Comparison of ENCODE assay signal across 8 cellular contexts in the genomic region with DNA sequence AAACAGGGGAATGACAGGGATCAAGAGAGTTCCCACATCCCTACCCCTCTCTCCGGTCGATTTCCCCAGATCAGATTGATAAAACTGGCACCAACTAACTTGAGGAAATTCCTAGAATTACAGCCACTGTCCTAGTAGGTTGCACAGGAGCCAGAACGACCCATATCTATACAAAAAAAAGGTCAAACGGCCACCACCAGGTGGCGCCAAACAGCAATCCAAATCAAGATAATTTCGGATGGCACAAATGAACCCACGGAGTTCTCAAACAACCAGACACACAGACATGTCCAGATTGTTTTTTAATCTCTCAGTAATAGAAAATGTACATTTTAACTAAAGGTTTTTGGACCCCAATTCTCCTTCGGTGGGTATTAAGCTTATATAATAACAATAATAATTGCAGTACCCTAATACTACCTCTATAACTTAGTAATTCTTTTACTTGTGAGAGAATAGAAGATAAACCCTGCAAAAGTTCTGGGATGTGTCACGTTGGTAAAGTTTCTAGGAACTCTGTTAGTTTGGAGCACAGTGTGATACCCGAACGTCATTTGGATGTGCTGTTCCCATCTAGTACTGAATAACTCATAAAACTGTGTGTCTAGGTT.
DNase-seq lines count a peak whose midpoint lies in the region; ATAC-seq, FAIRE-seq and TF ChIP-seq lines count a peak whose summit lies in the region.

No MANE protein-coding gene starts in this region.

- no peaks in the 10 kb centered on the region for H3K4me1 ChIP-seq in K562 (replicated peaks in 1 of 2; ENCODE audit: control insufficient read depth in 2 of 2, insufficient read depth in 2 of 2, low read length in 2 of 2)

- in situ Hi-C loops in K562 (cut with MboI), result no loop called here

- peak; percentile 32 to 48; a peak in 3 of 4 replicates for TF ChIP-seq RAD21 in K562 (CRISPR knock-in tag; conservative IDR thresholded peaks at IDR 0.05 in 1 of 2, IDR thresholded peaks at IDR 0.05 in 1 of 2)

- 0 out of 2 replicates have a peak, but pooled peaks cover 3% of the 10 kb centered on the region for H3K9me3 ChIP-seq in K562 (replicated peaks; ENCODE audit: control insufficient read depth, insufficient read depth, low read depth, low read length)

- WGBS in K562 (ENCODE audit: insufficient coverage, low coverage, missing lambda C conversion rate), result 4% methylated on average over 11 of the region's 11 CpGs

- no peak overlapping the region for H3K27ac ChIP-seq in K562 (ENCODE audit: extremely low read depth, low read depth, low read length)

- no peak for TF ChIP-seq POLR2A in K562 (conservative IDR thresholded peaks at IDR 0.05)
- no peak for TF ChIP-seq POLR2A in GM12891 (IDR thresholded peaks at IDR 0.05; ENCODE audit: low read depth, low read length)

- no peaks in the 10 kb centered on the region for H3K4me1 Mint-ChIP-seq in T-helper 2 cell treated with Interferon-gamma antibody and Interleukin-4, amounts not matched to agents 5 μg/mL and 100 μg/mL, for 36 hours (ENCODE audit: low read depth)

- H3K27ac Mint-ChIP-seq in T-helper 2 cell treated with Interferon-gamma antibody and Interleukin-4, amounts not matched to agents 5 μg/mL and 100 μg/mL, for 36 hours, result no peak overlapping the region

- intact Hi-C loops in K562 (cut with micrococcal nuclease), result loop anchor here (1.0 kb wide), 1 partner anchor 1056 kb away; no protein-coding TSS in a partner anchor

- H3K36me3 ChIP-seq in K562 (ENCODE audit: control insufficient read depth, insufficient read depth, low read length), result no peaks in the 10 kb centered on the region

- CTCF ChIA-PET in K562 (lab: Yijun Ruan, JAX; ENCODE audit: low intra/inter-chr PET ratio), result no interaction called here

- H3K9me3 Mint-ChIP-seq in T-helper 2 cell treated with Interferon-gamma antibody and Interleukin-4, amounts not matched to agents 5 μg/mL and 100 μg/mL, for 36 hours, result no peaks in the 10 kb centered on the region

- no peak overlapping the region for H3K4me3 ChIP-seq in K562

- H3K9ac ChIP-seq in K562 (ENCODE audit: insufficient read depth in 1 of 2, low read depth in 2 of 2, low read length in 2 of 2), result no peak overlapping the region

- no peak for TF ChIP-seq EP300 in K562 (IDR thresholded peaks at IDR 0.05; ENCODE audit: low read length)

- TF ChIP-seq CTCF in LNCAP (IDR thresholded peaks at IDR 0.05) (peak; percentile 57), K562 (IDR thresholded peaks at IDR 0.05 in 2 of 3, conservative IDR thresholded peaks at IDR 0.05 in 1 of 3; ENCODE audit: insufficient read depth in 2 of 3, low read depth in 1 of 3, low read length in 3 of 3) (peak; percentile 38 to 65 (median 58); a peak in 5 of 6 replicates)

- no peaks in the 10 kb centered on the region for H3K36me3 Mint-ChIP-seq in T-helper 2 cell treated with Interferon-gamma antibody and Interleukin-4, amounts not matched to agents 5 μg/mL and 100 μg/mL, for 36 hours (ENCODE audit: low read depth)

- ATAC-seq in GM21529 (IDR thresholded peaks at IDR 0.05; ENCODE audit: unreplicated experiment) (peak; percentile 72), K562 (peak; percentile 50; the same call in 1 of the 3 replicates)

- H3K79me2 ChIP-seq in K562 (ENCODE audit: control insufficient read depth, insufficient read depth, low read length), result no peaks in the 10 kb centered on the region

- no TSS peak for BruUV-seq in K562 (replicated peaks; lab: Mats Ljungman, UMichigan)

- H3K4me3 Mint-ChIP-seq in T-helper 2 cell treated with Interferon-gamma antibody and Interleukin-4, amounts not matched to agents 5 μg/mL and 100 μg/mL, for 36 hours, result no peak overlapping the region

- H2AFZ ChIP-seq in K562 (ENCODE audit: low read depth, low read length), result no peak overlapping the region

- POLR2A ChIA-PET in K562 (lab: Yijun Ruan, JAX), result no interaction called here

- no peak overlapping the region for H3K4me2 ChIP-seq in K562 (ENCODE audit: insufficient read depth, low read length)

- no peaks in the 10 kb centered on the region for H3K27me3 Mint-ChIP-seq in T-helper 2 cell treated with Interferon-gamma antibody and Interleukin-4, amounts not matched to agents 5 μg/mL and 100 μg/mL, for 36 hours (ENCODE audit: low read depth)

- H3K27me3 ChIP-seq in K562 (ENCODE audit: control insufficient read depth in 2 of 2, insufficient read depth in 2 of 2, low read length in 2 of 2), result no peaks in the 10 kb centered on the region

- FAIRE-seq in K562 (lab: Jason Lieb, UNC) (peak; percentile 32), islet of Langerhans (lab: Jason Lieb, UNC) (peak; percentile 92), GM12891 (lab: Jason Lieb, UNC) (no peak)

- H3K9me1 ChIP-seq in K562 (ENCODE audit: control insufficient read depth, insufficient read depth, low read length), result no peaks in the 10 kb centered on the region

- peak; percentile 16 for DNase-seq in GDM1 (lab: John Stamatoyannopoulos, UW)
- DNase-seq in T-helper 2 cell treated with Interferon-gamma antibody and Interleukin-4, amounts not matched to agents 5 μg/mL and 100 μg/mL, for 36 hours (ENCODE audit: low spot score), result peak; percentile 21
- DNase-seq in K562 (ENCODE audit: extremely low read depth in 1 of 4, low spot score in 3 of 4), result peak; percentile 12 to 68 (median 18)
- DNase-seq in stimulated activated CD4-positive, alpha-beta T cell treated with anti-CD3 and anti-CD28 coated beads, Interleukin-15, amount 100 ng/mL, for 48 hours (ENCODE audit: low read depth in 2 of 2), result peak; percentile 8 to 10
- no peak for DNase-seq in GM12891 (ENCODE audit: insufficient read length, low spot score)

- no peaks in the 10 kb centered on the region for H4K20me1 ChIP-seq in K562 (replicated peaks; ENCODE audit: control insufficient read depth, insufficient read depth, low read length)

TF ChIP-seq in K562, 482 proteins besides CTCF, POLR2A, EP300 and RAD21:
- no peak for TF ChIP-seq NCOA6 (IDR thresholded peaks at IDR 0.05)
- peak; percentile 54 for TF ChIP-seq SMC3 (conservative IDR thresholded peaks at IDR 0.05; ENCODE audit: insufficient read depth, low read depth, low read length)
TF ChIP-seq in K562: peak in this region for 1.

TF ChIP-seq in GM12891, 5 proteins besides CTCF, POLR2A, EP300 and RAD21:
- TF ChIP-seq SPI1 (IDR thresholded peaks at IDR 0.05; ENCODE audit: low read depth, low read length) (no peak), POLR2AphosphoS5 (IDR thresholded peaks at IDR 0.05; ENCODE audit: low read depth, low read length) (no peak), PAX5 (IDR thresholded peaks at IDR 0.05; ENCODE audit: insufficient read depth, low read length, severe bottlenecking) (no peak), POU2F2 (IDR thresholded peaks at IDR 0.05; ENCODE audit: low read depth, low read length) (no peak), TAF1 (IDR thresholded peaks at IDR 0.05; ENCODE audit: low read depth, low read length) (no peak)
